26 cellular contexts compared by ENCODE assay signal in genomic region chr1:97911266-97912215, GRCh38. TPM values are rescaled to one million over a fixed set of nuclear protein-coding genes. Genes with fewer than 3 reads are reported as not detected.
DNase-seq lines count a peak whose midpoint lies in the region; ATAC-seq and TF ChIP-seq lines count a peak whose summit lies in the region.
"Had no signal": no experiment of that assay in that cellular context is flagged by ENCODE, and none has a peak within 500 bp of the region (broad histone marks: within the 10 kb centered on the region; RNA-seq: fewer than 3 reads in every experiment).

No MANE protein-coding gene starts in this region.

- H3K27ac Mint-ChIP-seq in activated T-cell treated with anti-CD3 and anti-CD28 coated beads, Interleukin-2, amount 50 U/mL, for 72 hours: no peak overlapping the region
- H3K27ac Mint-ChIP-seq in activated naive CD8-positive, alpha-beta T cell treated with anti-CD3 and anti-CD28 coated beads, Interleukin-2, amount 10 ng/mL, durations not matched to agents 7 days and 5 days: no peak overlapping the region
- no peak overlapping the region for H3K27ac Mint-ChIP-seq in stimulated activated effector memory CD8-positive, alpha-beta T cell treated with anti-CD3 and anti-CD28 coated beads, Interleukin-12 subunit alpha, Interleukin-12 subunit beta, amount 100 ng/mL, for 72 hours
- H3K27ac Mint-ChIP-seq: endodermal cell; natural killer cell treated with Interleukin-12 subunit alpha and Interleukin-12 subunit beta and Interleukin-15 and Interleukin-18, amount 100 ng/mL, for 72 hours; stimulated activated memory B cell treated with anti-CD40 and anti-IgM and Interleukin-4, amounts not matched to agents 10 μg/mL and 1 μg/mL and 100 μg/mL, for 72 hours; WTC11 had no signal

- no peak overlapping the region for H2BK120ac ChIP-seq in IMR-90 (ENCODE audit: low read depth, low read length)

- TF ChIP-seq POLR2A in IMR-90 (IDR thresholded peaks at IDR 0.05; ENCODE audit: low read depth, low read length): no peak

- no peaks in the 10 kb centered on the region for H3K36me3 Mint-ChIP-seq in activated T-cell treated with anti-CD3 and anti-CD28 coated beads, Interleukin-2, amount 50 U/mL, for 72 hours (ENCODE audit: insufficient read depth in 2 of 2)
- peaks cover 15% of the 10 kb centered on the region for H3K36me3 Mint-ChIP-seq in activated naive CD8-positive, alpha-beta T cell treated with anti-CD3 and anti-CD28 coated beads, Interleukin-2, amount 10 ng/mL, durations not matched to agents 7 days and 5 days
- no peaks in the 10 kb centered on the region for H3K36me3 Mint-ChIP-seq in stimulated activated effector memory CD8-positive, alpha-beta T cell treated with anti-CD3 and anti-CD28 coated beads, Interleukin-12 subunit alpha, Interleukin-12 subunit beta, amount 100 ng/mL, for 72 hours
- H3K36me3 Mint-ChIP-seq: natural killer cell treated with Interleukin-12 subunit alpha and Interleukin-12 subunit beta and Interleukin-15 and Interleukin-18, amount 100 ng/mL, for 72 hours; stimulated activated memory B cell treated with anti-CD40 and anti-IgM and Interleukin-4, amounts not matched to agents 10 μg/mL and 1 μg/mL and 100 μg/mL, for 72 hours; WTC11 had no signal

- ATAC-seq in activated T-cell treated with anti-CD3 and anti-CD28 coated beads, Interleukin-2, amount 50 U/mL, for 72 hours (replicated peaks in 1 of 2): peak; percentile 51 to 61
- ATAC-seq in IMR-90 (ENCODE audit: low read depth) (no peak), HG02885 (IDR thresholded peaks at IDR 0.05; ENCODE audit: poor library complexity, unreplicated experiment) (no peak), GM21515 (IDR thresholded peaks at IDR 0.05; ENCODE audit: unreplicated experiment) (no peak)
- ATAC-seq in activated naive CD8-positive, alpha-beta T cell treated with anti-CD3 and anti-CD28 coated beads, Interleukin-2, amount 10 ng/mL, durations not matched to agents 7 days and 5 days (ENCODE audit: low read depth): peak; percentile 72
- ATAC-seq in stimulated activated effector memory CD8-positive, alpha-beta T cell treated with anti-CD3 and anti-CD28 coated beads, Interleukin-12 subunit alpha, Interleukin-12 subunit beta, amount 100 ng/mL, for 72 hours: peak; percentile 50
- ATAC-seq: body of pancreas; HCT116; left cardiac atrium; natural killer cell treated with Interleukin-12 subunit alpha and Interleukin-12 subunit beta and Interleukin-15 and Interleukin-18, amount 100 ng/mL, for 72 hours; stimulated activated memory B cell treated with anti-CD40 and anti-IgM and Interleukin-4, amounts not matched to agents 10 μg/mL and 1 μg/mL and 100 μg/mL, for 72 hours; WTC11 had no signal

- H3K4me1 ChIP-seq in IMR-90 (ENCODE audit: control insufficient read depth, insufficient read depth, low read length): no peaks in the 10 kb centered on the region
- H3K4me1 ChIP-seq: body of pancreas, Peyer's patch had no signal

- H3K27me3 Mint-ChIP-seq in activated T-cell treated with anti-CD3 and anti-CD28 coated beads, Interleukin-2, amount 50 U/mL, for 72 hours (ENCODE audit: low read depth): no peaks in the 10 kb centered on the region
- no peaks in the 10 kb centered on the region for H3K27me3 Mint-ChIP-seq in activated naive CD8-positive, alpha-beta T cell treated with anti-CD3 and anti-CD28 coated beads, Interleukin-2, amount 10 ng/mL, durations not matched to agents 7 days and 5 days
- H3K27me3 Mint-ChIP-seq: natural killer cell treated with Interleukin-12 subunit alpha and Interleukin-12 subunit beta and Interleukin-15 and Interleukin-18, amount 100 ng/mL, for 72 hours; stimulated activated memory B cell treated with anti-CD40 and anti-IgM and Interleukin-4, amounts not matched to agents 10 μg/mL and 1 μg/mL and 100 μg/mL, for 72 hours had no signal

- no peak overlapping the region for H3K23ac ChIP-seq in IMR-90 (ENCODE audit: low read depth, low read length)

- H3K27me3 ChIP-seq in IMR-90 (ENCODE audit: control insufficient read depth, insufficient read depth, low read length): no peaks in the 10 kb centered on the region
- H3K27me3 ChIP-seq: body of pancreas, Peyer's patch, SJSA1, tibial artery had no signal

- dilution Hi-C loops in IMR-90 (cut with HindIII; ENCODE audit: low sequenced_read_pairs, unreplicated experiment): no loop called here

- intact Hi-C loops in IMR-90 (cut with micrococcal nuclease): no loop called here

- no peak overlapping the region for H3K9ac ChIP-seq in IMR-90 (ENCODE audit: low read depth, low read length)

- H2AK5ac ChIP-seq in IMR-90 (ENCODE audit: low read depth, low read length): 0 out of 2 replicates have a peak overlapping the region, but pooled peaks have one; percentile 1

- H4K5ac ChIP-seq in IMR-90 (ENCODE audit: low read depth, low read length): no peak overlapping the region

- H2BK15ac ChIP-seq in IMR-90 (ENCODE audit: low read depth, low read length): no peak overlapping the region

- H4K8ac ChIP-seq in IMR-90 (ENCODE audit: low read depth in 2 of 2, low read length in 2 of 2): no peak overlapping the region

- no peak overlapping the region for H2AK9ac ChIP-seq in IMR-90 (replicated peaks; ENCODE audit: low read depth, low read length, poor library complexity)

- H3K79me1 ChIP-seq in IMR-90 (ENCODE audit: low read depth in 1 of 2, low read length in 2 of 2): peaks cover 5 to 9% of the 10 kb centered on the region in 2 experiments; a peak in 2 of 4 replicates

- H3K4me1 Mint-ChIP-seq in activated T-cell treated with anti-CD3 and anti-CD28 coated beads, Interleukin-2, amount 50 U/mL, for 72 hours (ENCODE audit: low read depth): peaks cover 41% of the 10 kb centered on the region
- peaks cover 27% of the 10 kb centered on the region for H3K4me1 Mint-ChIP-seq in activated naive CD8-positive, alpha-beta T cell treated with anti-CD3 and anti-CD28 coated beads, Interleukin-2, amount 10 ng/mL, durations not matched to agents 7 days and 5 days
- H3K4me1 Mint-ChIP-seq in stimulated activated effector memory CD8-positive, alpha-beta T cell treated with anti-CD3 and anti-CD28 coated beads, Interleukin-12 subunit alpha, Interleukin-12 subunit beta, amount 100 ng/mL, for 72 hours: peaks cover 27% of the 10 kb centered on the region
- H3K4me1 Mint-ChIP-seq: stimulated activated memory B cell treated with anti-CD40 and anti-IgM and Interleukin-4, amounts not matched to agents 10 μg/mL and 1 μg/mL and 100 μg/mL, for 72 hours had no signal

- H3K4me3 Mint-ChIP-seq in activated T-cell treated with anti-CD3 and anti-CD28 coated beads, Interleukin-2, amount 50 U/mL, for 72 hours: peak overlapping the region; percentile 37 to 59
- H3K4me3 Mint-ChIP-seq in activated naive CD8-positive, alpha-beta T cell treated with anti-CD3 and anti-CD28 coated beads, Interleukin-2, amount 10 ng/mL, durations not matched to agents 7 days and 5 days: peak overlapping the region; percentile 44
- H3K4me3 Mint-ChIP-seq in stimulated activated effector memory CD8-positive, alpha-beta T cell treated with anti-CD3 and anti-CD28 coated beads, Interleukin-12 subunit alpha, Interleukin-12 subunit beta, amount 100 ng/mL, for 72 hours: no peak overlapping the region
- H3K4me3 Mint-ChIP-seq: endodermal cell; natural killer cell treated with Interleukin-12 subunit alpha and Interleukin-12 subunit beta and Interleukin-15 and Interleukin-18, amount 100 ng/mL, for 72 hours; stimulated activated memory B cell treated with anti-CD40 and anti-IgM and Interleukin-4, amounts not matched to agents 10 μg/mL and 1 μg/mL and 100 μg/mL, for 72 hours; WTC11 had no signal

- no peak overlapping the region for H2BK5ac ChIP-seq in IMR-90 (ENCODE audit: low read depth, low read length, poor library complexity, severe bottlenecking)

- in situ Hi-C loops in IMR-90 (cut with MboI; ENCODE audit: low sequenced_read_pairs): loop anchor here (10.0 kb wide), 1 partner anchor 133 kb away; no protein-coding TSS in a partner anchor

- TF ChIP-seq RAD21 in IMR-90 (IDR thresholded peaks at IDR 0.05; ENCODE audit: low read length): no peak

- no peak overlapping the region for H3K4me2 ChIP-seq in IMR-90 (ENCODE audit: low read depth, low read length)

- H4K20me1 ChIP-seq in IMR-90 (ENCODE audit: insufficient read depth, low read length): no peaks in the 10 kb centered on the region

- no peak for TF ChIP-seq CTCF in IMR-90 (conservative IDR thresholded peaks at IDR 0.05; ENCODE audit: low read depth, low read length)

- no peak overlapping the region for H3K27ac ChIP-seq in IMR-90 (ENCODE audit: insufficient read depth, low read length)
- H3K27ac ChIP-seq: body of pancreas, Peyer's patch, SJSA1, tibial artery had no signal

- POLR2A ChIA-PET in IMR-90 (lab: Charles Lee; ENCODE audit: unreplicated experiment): no interaction called here
- POLR2A ChIA-PET in activated naive CD8-positive, alpha-beta T cell treated with anti-CD3 and anti-CD28 coated beads, Interleukin-2, amount 10 ng/mL, durations not matched to agents 7 days and 5 days (lab: Charles Lee): no interaction called here

- no peak overlapping the region for H3K56ac ChIP-seq in IMR-90 (ENCODE audit: extremely low read depth, insufficient read depth, low read length)

- no peak for DNase-seq in activated T-cell treated with anti-CD3 and anti-CD28 coated beads, Interleukin-2, amount 50 U/mL, for 72 hours
- DNase-seq in activated T-cell treated with anti-CD3 and anti-CD28 coated beads, Interleukin-2, amount 50 U/mL, for 1 hour: no peak
- no peak for DNase-seq in IMR-90
- no peak for DNase-seq in activated naive CD8-positive, alpha-beta T cell treated with anti-CD3 and anti-CD28 coated beads, Interleukin-2, amount 10 ng/mL, durations not matched to agents 7 days and 5 days
- no peak for DNase-seq in stimulated activated effector memory CD8-positive, alpha-beta T cell treated with anti-CD3 and anti-CD28 coated beads, Interleukin-12 subunit alpha, Interleukin-12 subunit beta, amount 100 ng/mL, for 72 hours (ENCODE audit: low spot score in 2 of 2)
- DNase-seq in nucleus accumbens (lab: John Stamatoyannopoulos, UW): no peak
- DNase-seq: ACHN; activated effector memory CD4-positive, alpha-beta T cell treated with anti-CD3 and anti-CD28 coated beads, Interleukin-2, amount 50 U/mL, for 16 hours; body of pancreas; DMS79; endodermal cell; left cardiac atrium; mesenchymal stem cell; NCI-H2081 treated with DMSO at 0.1 percent for 48 hours; NCI-H446 treated with DMSO at 0.1 percent for 48 hours; NK-92 treated with Interleukin-12 subunit alpha and Interleukin-12 subunit beta, amount 100 ng/mL, for 24 hours; Peyer's patch; posterior cingulate gyrus; tibial artery had no signal

- H2AFZ ChIP-seq in IMR-90 (replicated peaks; ENCODE audit: low read length, poor library complexity): no peak overlapping the region

- no peaks in the 10 kb centered on the region for H3K36me3 ChIP-seq in IMR-90 (ENCODE audit: control insufficient read depth, insufficient read depth, low read length)
- H3K36me3 ChIP-seq: Peyer's patch, SJSA1, tibial artery had no signal

- no peaks in the 10 kb centered on the region for H3K9me3 Mint-ChIP-seq in activated T-cell treated with anti-CD3 and anti-CD28 coated beads, Interleukin-2, amount 50 U/mL, for 72 hours
- no peaks in the 10 kb centered on the region for H3K9me3 Mint-ChIP-seq in activated naive CD8-positive, alpha-beta T cell treated with anti-CD3 and anti-CD28 coated beads, Interleukin-2, amount 10 ng/mL, durations not matched to agents 7 days and 5 days
- no peaks in the 10 kb centered on the region for H3K9me3 Mint-ChIP-seq in stimulated activated effector memory CD8-positive, alpha-beta T cell treated with anti-CD3 and anti-CD28 coated beads, Interleukin-12 subunit alpha, Interleukin-12 subunit beta, amount 100 ng/mL, for 72 hours
- H3K9me3 Mint-ChIP-seq: endodermal cell; natural killer cell treated with Interleukin-12 subunit alpha and Interleukin-12 subunit beta and Interleukin-15 and Interleukin-18, amount 100 ng/mL, for 72 hours; stimulated activated memory B cell treated with anti-CD40 and anti-IgM and Interleukin-4, amounts not matched to agents 10 μg/mL and 1 μg/mL and 100 μg/mL, for 72 hours; WTC11 had no signal

- H3K14ac ChIP-seq in IMR-90 (replicated peaks; ENCODE audit: low read depth, low read length): no peak overlapping the region

- no peak overlapping the region for H3K18ac ChIP-seq in IMR-90 (ENCODE audit: low read depth, low read length)

- H3K9me3 ChIP-seq in IMR-90 (ENCODE audit: control insufficient read depth, insufficient read depth, low read length): no peaks in the 10 kb centered on the region
- H3K9me3 ChIP-seq: body of pancreas, Peyer's patch, SJSA1, tibial artery had no signal

- H3K4me3 ChIP-seq in IMR-90 (ENCODE audit: insufficient read depth, low read depth, low read length): no peak overlapping the region
- H3K4me3 ChIP-seq: body of pancreas, Peyer's patch, SJSA1, tibial artery had no signal

- H2BK20ac ChIP-seq in IMR-90 (ENCODE audit: low read depth, low read length): no peak overlapping the region

- no peak overlapping the region for H3K4ac ChIP-seq in IMR-90 (ENCODE audit: low read depth, low read length)

- H3K9me1 ChIP-seq in IMR-90 (ENCODE audit: insufficient read depth, low read length): no peaks in the 10 kb centered on the region

- H4K91ac ChIP-seq in IMR-90 (ENCODE audit: insufficient read depth, low read depth, low read length): no peak overlapping the region

- no CpG with 5 or more reads among the region's 8 CpGs for WGBS in IMR-90 (ENCODE audit: extremely low coverage in 2 of 2, insufficient read length in 1 of 2), 2 experiments

- CTCF ChIA-PET in IMR-90 (lab: Yijun Ruan, JAX): interaction anchor here (0.7 kb wide), 1 partner anchor 202 kb away, joined by 3 read pairs; no protein-coding TSS in a partner anchor

- no TSS peak for BruUV-seq in IMR-90 (replicated peaks; lab: Mats Ljungman, UMichigan)

RNA-seq across cellular contexts. Expression of gene DPYD, which starts 9.3 kb away (rescaled TPM):
- 10 to 100 TPM; 13.4 to 18.2 TPM for total RNA-seq in activated T-cell treated with anti-CD3 and anti-CD28 coated beads, Interleukin-2, amount 50 U/mL, for 72 hours
- total RNA-seq in IMR-90 (2012; rRNA removed): 47.3 and 58.3 TPM in 2 replicates
- 7.2 and 9.3 TPM in 2 replicates for polyA plus RNA-seq in IMR-90 (2012; rRNA removed)
- polyA plus RNA-seq in IMR-90 (2012; cell fraction: cytosol; rRNA removed): 2.6 and 4.4 TPM in 2 replicates
- polyA plus RNA-seq in IMR-90 (2012; cell fraction: nucleus; rRNA removed; ENCODE audit: low replicate concordance): 1.5 and 8.5 TPM in 2 replicates
- 10 to 100 TPM; 42.0 to 42.3 TPM for total RNA-seq in activated naive CD8-positive, alpha-beta T cell treated with anti-CD3 and anti-CD28 coated beads, Interleukin-2, amount 10 ng/mL, durations not matched to agents 7 days and 5 days

Comparison
In these comparisons a context has a peak if more than half of its experiments do, and no peak if none do; other contexts are left out.
1. ATAC-seq: peak in activated T-cell treated with anti-CD3 and anti-CD28 coated beads, Interleukin-2, amount 50 U/mL, for 72 hours (2 of 2), activated naive CD8-positive, alpha-beta T cell treated with anti-CD3 and anti-CD28 coated beads, Interleukin-2, amount 10 ng/mL, durations not matched to agents 7 days and 5 days (single experiment) and stimulated activated effector memory CD8-positive, alpha-beta T cell treated with anti-CD3 and anti-CD28 coated beads, Interleukin-12 subunit alpha, Interleukin-12 subunit beta, amount 100 ng/mL, for 72 hours (single experiment); none in IMR-90 (single experiment), HG02885 (single experiment) and GM21515 (single experiment).